Comparison of ENCODE assay signal across 2 cellular contexts in genomic region chr13:67134322-67135129, GRCh38.
TF ChIP-seq lines count a peak whose summit lies in the region.

No MANE protein-coding gene starts in this region.

TF ChIP-seq in liver, 16 proteins besides CTCF, POLR2A, EP300 and RAD21:
- TF ChIP-seq REST (IDR thresholded peaks at IDR 0.05), result no peak
- TF ChIP-seq YY1 (IDR thresholded peaks at IDR 0.05), result peak; percentile 80
- TF ChIP-seq RXRA (IDR thresholded peaks at IDR 0.05), result peak in 1 of 2 donors; percentile 31
- TF ChIP-seq NR2F2 (IDR thresholded peaks at IDR 0.05), result no peak
TF ChIP-seq in liver: peak in this region for 2.

TF ChIP-seq in HepG2, 621 proteins besides CTCF, POLR2A, EP300 and RAD21 (continued from another document):
- TF ChIP-seq BCL3 (CRISPR knock-in tag; IDR thresholded peaks at IDR 0.05) (no peak), KDM3A (CRISPR knock-in tag; IDR thresholded peaks at IDR 0.05; ENCODE audit: low read depth) (no peak), ZNF577 (CRISPR knock-in tag; IDR thresholded peaks at IDR 0.05; ENCODE audit: borderline replicate concordance, low read depth) (no peak), SKIL (CRISPR knock-in tag; IDR thresholded peaks at IDR 0.05; ENCODE audit: borderline replicate concordance) (no peak), ZNF280B (CRISPR knock-in tag; IDR thresholded peaks at IDR 0.05; ENCODE audit: borderline replicate concordance) (no peak), ZSCAN30 (CRISPR knock-in tag; IDR thresholded peaks at IDR 0.05) (no peak), IKZF4 (CRISPR knock-in tag; IDR thresholded peaks at IDR 0.05; ENCODE audit: borderline replicate concordance, low read depth, not compliant biosample characterization) (no peak), ZNF431 (CRISPR knock-in tag; IDR thresholded peaks at IDR 0.05; ENCODE audit: borderline replicate concordance, low read depth) (no peak), ZSCAN29 (CRISPR knock-in tag; conservative IDR thresholded peaks at IDR 0.05) (no peak), NFE2L2 (IDR thresholded peaks at IDR 0.05; ENCODE audit: low read length) (no peak)
TF ChIP-seq in HepG2: peak in this region for 0.
